ENCODE assay signal across 1 cellular context in the genomic region with DNA sequence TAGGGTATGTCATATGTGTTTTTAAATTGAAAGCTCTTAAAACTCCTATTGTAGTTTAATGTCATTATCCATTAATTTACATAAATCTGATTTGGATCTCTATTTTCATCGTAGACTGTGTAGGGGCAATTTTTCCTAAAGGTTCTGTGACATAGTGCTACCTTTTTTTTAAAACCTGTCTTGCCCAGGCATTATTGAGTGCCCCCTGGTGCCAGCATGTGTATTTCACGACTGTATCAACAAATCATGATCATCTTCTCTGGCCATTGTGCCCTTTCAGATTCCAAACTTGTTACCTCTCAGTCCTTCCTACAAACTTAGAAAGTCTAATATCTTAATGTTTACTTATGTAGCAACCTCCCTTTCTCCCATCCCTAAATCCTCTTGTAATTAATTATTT.
TF ChIP-seq lines count a peak whose summit lies in the region.

No MANE protein-coding gene starts in this region.

TF ChIP-seq in SK-N-SH treated with all-trans-retinoic acid at 6 μM for 48 hours, 23 proteins besides CTCF, POLR2A, EP300 and RAD21 (continued from another document):
- TF ChIP-seq, protein P1, sequence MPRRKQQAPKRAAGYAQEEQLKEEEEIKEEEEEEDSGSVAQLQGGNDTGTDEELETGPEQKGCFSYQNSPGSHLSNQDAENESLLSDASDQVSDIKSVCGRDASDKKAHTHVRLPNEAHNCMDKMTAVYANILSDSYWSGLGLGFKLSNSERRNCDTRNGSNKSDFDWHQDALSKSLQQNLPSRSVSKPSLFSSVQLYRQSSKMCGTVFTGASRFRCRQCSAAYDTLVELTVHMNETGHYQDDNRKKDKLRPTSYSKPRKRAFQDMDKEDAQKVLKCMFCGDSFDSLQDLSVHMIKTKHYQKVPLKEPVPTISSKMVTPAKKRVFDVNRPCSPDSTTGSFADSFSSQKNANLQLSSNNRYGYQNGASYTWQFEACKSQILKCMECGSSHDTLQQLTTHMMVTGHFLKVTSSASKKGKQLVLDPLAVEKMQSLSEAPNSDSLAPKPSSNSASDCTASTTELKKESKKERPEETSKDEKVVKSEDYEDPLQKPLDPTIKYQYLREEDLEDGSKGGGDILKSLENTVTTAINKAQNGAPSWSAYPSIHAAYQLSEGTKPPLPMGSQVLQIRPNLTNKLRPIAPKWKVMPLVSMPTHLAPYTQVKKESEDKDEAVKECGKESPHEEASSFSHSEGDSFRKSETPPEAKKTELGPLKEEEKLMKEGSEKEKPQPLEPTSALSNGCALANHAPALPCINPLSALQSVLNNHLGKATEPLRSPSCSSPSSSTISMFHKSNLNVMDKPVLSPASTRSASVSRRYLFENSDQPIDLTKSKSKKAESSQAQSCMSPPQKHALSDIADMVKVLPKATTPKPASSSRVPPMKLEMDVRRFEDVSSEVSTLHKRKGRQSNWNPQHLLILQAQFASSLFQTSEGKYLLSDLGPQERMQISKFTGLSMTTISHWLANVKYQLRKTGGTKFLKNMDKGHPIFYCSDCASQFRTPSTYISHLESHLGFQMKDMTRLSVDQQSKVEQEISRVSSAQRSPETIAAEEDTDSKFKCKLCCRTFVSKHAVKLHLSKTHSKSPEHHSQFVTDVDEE (CRISPR knock-in tag; IDR thresholded peaks at IDR 0.05) = no peak
- TF ChIP-seq RARB (CRISPR knock-in tag; IDR thresholded peaks at IDR 0.05) (no peak), TOX (CRISPR knock-in tag; IDR thresholded peaks at IDR 0.05; ENCODE audit: borderline replicate concordance) (no peak)
